In genomic region chr10:122953827-122954730, GRCh38 we compare ENCODE assay signal across 8 cellular contexts. TPM values are rescaled to one million over a fixed set of nuclear protein-coding genes. Genes with fewer than 3 reads are reported as not detected.
A peak's percentile ranks its signal among the peaks of the same experiment; 100 is the strongest.
DNase-seq lines count a peak whose midpoint lies in the region; ATAC-seq and TF ChIP-seq lines count a peak whose summit lies in the region.

TSS of gene C10orf88 (minus strand) at chr10:122954227. CDS start at chr10:122954178, 49 bp downstream.

- no peaks in the 10 kb centered on the region for H3K36me3 ChIP-seq in smooth muscle cell (ENCODE audit: low read depth)

- peak within 1 kb of the TSS; percentile 45 for H3K27ac ChIP-seq in smooth muscle cell (ENCODE audit: low read depth)

- peaks cover 16% of the 10 kb centered on the region for H3K79me2 ChIP-seq in smooth muscle cell (ENCODE audit: low read depth)

- no peaks in the 10 kb centered on the region for H4K20me1 ChIP-seq in smooth muscle cell (ENCODE audit: low read depth)

- no peaks in the 10 kb centered on the region for H3F3A ChIP-seq in smooth muscle cell (ENCODE audit: low read depth)

- no peaks in the 10 kb centered on the region for H3K27me3 ChIP-seq in smooth muscle cell (ENCODE audit: low read depth)

- in situ Hi-C loops in ACHN (cut with HindIII; ENCODE audit: low pct_ligation_motif_present, low pct_unique_long_range_greater_than_20kb, low sequenced_read_pairs) = no loop called here

- H3K4me2 ChIP-seq in smooth muscle cell = peak within 1 kb of the TSS; percentile 94

- peak within 1 kb of the TSS; percentile 88 for H3K4me3 ChIP-seq in WI38 (ENCODE audit: low read depth, low read length)
- peak within 1 kb of the TSS; percentile 91 to 92 for H3K4me3 ChIP-seq in cardiac fibroblast (replicated peaks in 1 of 2; ENCODE audit: low read depth in 2 of 2, low read length in 2 of 2)
- H3K4me3 ChIP-seq in smooth muscle cell = peak within 1 kb of the TSS; percentile 85

- no peak for TF ChIP-seq CTCF in WI38 (IDR thresholded peaks at IDR 0.05; ENCODE audit: low read depth, low read length)
- no peak for TF ChIP-seq CTCF in cardiac fibroblast (IDR thresholded peaks at IDR 0.05; ENCODE audit: low read depth, low read length)
- no peak for TF ChIP-seq CTCF in smooth muscle cell (IDR thresholded peaks at IDR 0.05; ENCODE audit: borderline replicate concordance, insufficient read depth, poor library complexity, severe bottlenecking)

- no peaks in the 10 kb centered on the region for H3K9me3 ChIP-seq in smooth muscle cell (replicated peaks; ENCODE audit: low read depth)

- DNase-seq in ACHN (peak; percentile 99), NCI-H2227 (lab: John Stamatoyannopoulos, UW; ENCODE audit: unreplicated experiment) (peak; percentile 96), cardiac fibroblast (ENCODE audit: low read depth in 2 of 2) (peak; percentile 99 to 100), iPS-NIHi7 (ENCODE audit: extremely low spot score) (peak; percentile 99), smooth muscle cell (lab: John Stamatoyannopoulos, UW; ENCODE audit: unreplicated experiment) (peak; percentile 85)

- H3K9ac ChIP-seq in smooth muscle cell (ENCODE audit: low read depth) = peak within 1 kb of the TSS; percentile 65

- H2AFZ ChIP-seq in smooth muscle cell (ENCODE audit: low read depth) = peak within 1 kb of the TSS; percentile 89

- 9% methylated on average over 73 of the region's 83 CpGs for WGBS in smooth muscle cell (ENCODE audit: low lambda C conversion rate)

- ATAC-seq in GM18873 (IDR thresholded peaks at IDR 0.05; ENCODE audit: low FRiP score, unreplicated experiment) (peak; percentile 94), HG03139 (IDR thresholded peaks at IDR 0.05; ENCODE audit: unreplicated experiment) (peak; percentile 97)

- H3K4me1 ChIP-seq in smooth muscle cell (ENCODE audit: low read depth) = peaks cover 10% of the 10 kb centered on the region

RNA-seq across cellular contexts. Expression of gene C10orf88, which starts in this region (rescaled TPM):
- total RNA-seq in smooth muscle cell = 12.6 and 15.3 TPM in 2 replicates
- 9.9 and 12.0 TPM in 2 replicates for polyA plus RNA-seq in smooth muscle cell

Comparison
In these comparisons a context has a peak if more than half of its experiments do, and no peak if none do; other contexts are left out.
1. Peak in every context shown above with its lines: DNase-seq, ATAC-seq, H3K4me3 ChIP-seq and H3K27ac ChIP-seq.